In the genomic region with DNA sequence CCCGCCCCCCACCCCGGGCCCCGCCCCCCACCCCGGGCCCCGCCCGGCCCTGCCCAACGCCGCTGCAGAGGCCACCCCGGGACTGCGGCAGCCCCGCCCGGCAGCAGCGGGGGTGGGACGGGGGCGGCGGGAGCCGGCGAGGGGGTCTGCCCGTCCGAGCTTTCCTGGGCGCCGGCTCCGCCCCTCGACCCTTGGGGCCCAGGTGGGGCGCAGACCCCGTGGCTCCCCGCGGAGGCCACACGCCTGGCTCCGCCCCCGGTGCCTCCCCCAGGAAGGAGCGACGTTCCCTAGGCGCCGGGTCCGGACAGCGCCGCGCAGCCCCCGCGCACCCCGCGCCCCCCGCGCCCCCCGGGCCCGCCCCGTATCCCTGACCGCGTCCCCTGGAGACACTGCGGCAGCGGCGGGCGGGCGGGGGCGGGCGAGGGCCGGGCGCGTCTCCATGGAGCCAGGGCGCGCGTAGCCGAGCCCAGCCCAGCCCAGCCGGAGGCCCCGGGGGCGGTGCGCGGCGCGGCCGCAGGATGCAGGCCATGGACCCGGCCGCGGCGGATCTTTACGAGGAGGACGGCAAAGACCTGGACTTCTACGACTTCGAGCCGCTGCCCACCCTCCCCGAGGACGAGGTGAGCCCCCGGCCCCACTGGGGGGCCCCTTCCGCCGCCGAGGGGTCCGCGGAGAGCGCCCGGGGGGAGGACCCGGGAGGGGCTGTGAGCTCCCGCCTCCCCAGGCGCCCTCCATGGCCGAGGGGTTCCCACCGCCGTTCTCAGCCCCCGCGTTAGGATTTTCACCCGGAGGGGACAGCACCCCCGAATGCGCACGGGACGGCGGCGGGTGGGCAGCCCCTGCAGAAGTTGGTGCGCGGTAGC, we compare ENCODE assay signal across 1 cellular context.
TF ChIP-seq lines count a peak whose summit lies in the region.

KNDC1 (plus strand) TSS at position 270 of the 863 bp plus-strand sequence; CDS start at position 519, 249 bp downstream.

TF ChIP-seq in H1, 55 proteins besides CTCF, POLR2A, EP300 and RAD21:
- TF ChIP-seq SIX5 (IDR thresholded peaks at IDR 0.05; ENCODE audit: low read depth, low read length) (no peak), CTBP2 (IDR thresholded peaks at IDR 0.05; ENCODE audit: borderline replicate concordance, insufficient read depth, insufficient read length, low read length) (no peak), SUZ12 (IDR thresholded peaks at IDR 0.05; ENCODE audit: low read length) (no peak), SP2 (IDR thresholded peaks at IDR 0.05; ENCODE audit: low read length) (no peak), YY1 (IDR thresholded peaks at IDR 0.05; ENCODE audit: low read depth, low read length) (no peak), CREB1 (IDR thresholded peaks at IDR 0.05) (no peak), TAF1 (IDR thresholded peaks at IDR 0.05; ENCODE audit: low read depth, low read length) (no peak), EGR1 (IDR thresholded peaks at IDR 0.05; ENCODE audit: borderline replicate concordance, low read depth, low read length) (peak; percentile 20; the same call in 1 of the 2 replicates), RBBP5 (IDR thresholded peaks at IDR 0.05; ENCODE audit: borderline replicate concordance, low read depth, low read length) (no peak), SIN3A (conservative IDR thresholded peaks at IDR 0.05 in 1 of 2, IDR thresholded peaks at IDR 0.05 in 1 of 2; ENCODE audit: low read depth in 1 of 2, low read length in 2 of 2) (0 out of 4 replicates have a peak, but pooled peaks of 1 of the 2 experiments have one; percentile 54), E2F6 (IDR thresholded peaks at IDR 0.05) (no peak), SP1 (IDR thresholded peaks at IDR 0.05; ENCODE audit: low read depth, low read length) (no peak), TAF7 (optimal IDR thresholded peaks at IDR 0.05; ENCODE audit: borderline replicate concordance, low read depth, low read length) (no peak), RFX5 (IDR thresholded peaks at IDR 0.05; ENCODE audit: borderline replicate concordance, low read depth, low read length) (no peak), TEAD4 (IDR thresholded peaks at IDR 0.05; ENCODE audit: low read depth, low read length) (no peak), SRF (IDR thresholded peaks at IDR 0.05; ENCODE audit: low read depth, low read length) (no peak), POLR2AphosphoS5 (IDR thresholded peaks at IDR 0.05; ENCODE audit: low read depth, low read length) (no peak), KDM4A (IDR thresholded peaks at IDR 0.05; ENCODE audit: low read depth, low read length, severe bottlenecking) (peak; percentile 49), GABPA (IDR thresholded peaks at IDR 0.05; ENCODE audit: borderline replicate concordance, insufficient read depth, low read length) (no peak; the same call in 1 of the 2 replicates), NANOG (IDR thresholded peaks at IDR 0.05; ENCODE audit: insufficient read depth, low read depth, low read length, poor library complexity, severe bottlenecking) (no peak), FOSL1 (IDR thresholded peaks at IDR 0.05; ENCODE audit: insufficient read depth, low read depth, low read length) (no peak), JUN (IDR thresholded peaks at IDR 0.05; ENCODE audit: low read depth, low read length) (no peak), SIRT6 (IDR thresholded peaks at IDR 0.05; ENCODE audit: low read length) (no peak), USF2 (IDR thresholded peaks at IDR 0.05; ENCODE audit: low read length) (no peak), NRF1 (IDR thresholded peaks at IDR 0.05; ENCODE audit: low read depth, low read length) (no peak), EZH2 (IDR thresholded peaks at IDR 0.05; ENCODE audit: low read depth, low read length, severe bottlenecking) (peak; percentile 4), JUND (IDR thresholded peaks at IDR 0.05; ENCODE audit: low read length) (no peak)
